ENCODE assay signal across 10 cellular contexts in the genomic region with DNA sequence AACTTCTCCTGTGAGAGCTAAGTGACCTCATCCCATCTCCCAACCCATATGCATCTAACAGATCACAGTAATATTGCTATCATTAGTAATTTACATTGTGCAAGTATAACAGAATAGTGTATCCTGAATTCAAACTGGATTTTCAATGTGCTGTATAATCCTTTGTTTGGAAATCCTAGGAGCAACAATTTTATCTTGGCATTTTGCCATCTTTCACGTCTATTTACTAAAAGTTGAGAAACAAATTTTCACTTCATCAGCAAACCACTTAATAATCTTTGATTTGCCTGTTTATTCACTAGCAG. TPM values are rescaled to one million over a fixed set of nuclear protein-coding genes. Genes with fewer than 3 reads are reported as not detected.
DNase-seq lines count a peak whose midpoint lies in the region; TF ChIP-seq lines count a peak whose summit lies in the region.
"Had no signal": no experiment of that assay in that cellular context is flagged by ENCODE, and none has a peak within 500 bp of the region (broad histone marks: within the 10 kb centered on the region; RNA-seq: fewer than 3 reads in every experiment).

No MANE protein-coding gene starts in this region.

- no peaks in the 10 kb centered on the region for H3K9me3 Mint-ChIP-seq in progenitor cell of endocrine pancreas (ENCODE audit: low read depth)
- H3K9me3 Mint-ChIP-seq: activated B cell treated with CpG ODN at 0.5 μM for 24 hours had no signal

- no peaks in the 10 kb centered on the region for H3K27me3 Mint-ChIP-seq in progenitor cell of endocrine pancreas

- peaks cover 3% of the 10 kb centered on the region for H3K36me3 Mint-ChIP-seq in progenitor cell of endocrine pancreas (ENCODE audit: insufficient read depth)

- peaks cover 8% of the 10 kb centered on the region for H3K27me3 ChIP-seq in Loucy (ENCODE audit: insufficient read depth, low read length, poor library complexity, severe bottlenecking)

- TF ChIP-seq CTCF in Loucy (conservative IDR thresholded peaks at IDR 0.05; ENCODE audit: low read length) (no peak), coronary artery (IDR thresholded peaks at IDR 0.05) (no peak), progenitor cell of endocrine pancreas (IDR thresholded peaks at IDR 0.05; ENCODE audit: unreplicated experiment) (no peak)

- H3K27ac Mint-ChIP-seq in progenitor cell of endocrine pancreas, result peak overlapping the region; percentile 90
- H3K27ac Mint-ChIP-seq: activated B cell treated with CpG ODN at 0.5 μM for 24 hours had no signal

- H3K4me2 ChIP-seq in Loucy (ENCODE audit: low read depth, low read length, poor library complexity, severe bottlenecking), result peak overlapping the region; percentile 83

- H3F3A ChIP-seq in Loucy (ENCODE audit: low read depth), result peaks cover 3% of the 10 kb centered on the region

- peak overlapping the region; percentile 43 to 66 for H3K27ac ChIP-seq in coronary artery

- H3K4me3 Mint-ChIP-seq in progenitor cell of endocrine pancreas (ENCODE audit: low read depth), result peak overlapping the region; percentile 93
- H3K4me3 Mint-ChIP-seq: activated B cell treated with CpG ODN at 0.5 μM for 24 hours had no signal

- H3K36me3 ChIP-seq in Loucy (ENCODE audit: insufficient read depth, low read length), result no peaks in the 10 kb centered on the region

- peaks cover 44% of the 10 kb centered on the region for H3K4me1 Mint-ChIP-seq in progenitor cell of endocrine pancreas (ENCODE audit: low read depth)

- DNase-seq in NCI-H2196 (lab: John Stamatoyannopoulos, UW; ENCODE audit: unreplicated experiment), result peak; percentile 8
- no peak for DNase-seq in NCI-H2196 treated with DMSO at 0.1 percent for 48 hours (lab: John Stamatoyannopoulos, UW; ENCODE audit: unreplicated experiment)
- no peak for DNase-seq in coronary artery (ENCODE audit: low spot score)
- DNase-seq in progenitor cell of endocrine pancreas (ENCODE audit: low spot score, unreplicated experiment), result no peak
- no peak for DNase-seq in activated gamma-delta T cell (lab: John Stamatoyannopoulos, UW)
- DNase-seq in NCI-H1048 (lab: John Stamatoyannopoulos, UW), result no peak
- DNase-seq in NCI-H1436 (lab: John Stamatoyannopoulos, UW), result no peak
- DNase-seq: activated B cell treated with CpG ODN at 0.5 μM for 24 hours, nucleus accumbens had no signal

- no peaks in the 10 kb centered on the region for H3K9me2 ChIP-seq in Loucy (replicated peaks; ENCODE audit: low read depth, low read length)

- H3K4me1 ChIP-seq in Loucy (ENCODE audit: insufficient read depth, low read length, poor library complexity, severe bottlenecking), result peaks cover 60% of the 10 kb centered on the region

- H3K9me3 ChIP-seq in Loucy (ENCODE audit: insufficient read depth, low read depth, low read length), result no peaks in the 10 kb centered on the region

- H3K9ac ChIP-seq in Loucy (ENCODE audit: low read depth, low read length, poor library complexity, severe bottlenecking), result peak overlapping the region; percentile 86

- H4K20me1 ChIP-seq in Loucy (ENCODE audit: insufficient read depth, low read length, poor library complexity, severe bottlenecking), result peaks cover 65% of the 10 kb centered on the region

- H3K4me3 ChIP-seq in Loucy (ENCODE audit: low read length, poor library complexity, severe bottlenecking) (peak overlapping the region; percentile 90), coronary artery (peak overlapping the region; percentile 32)

- peaks cover 85% of the 10 kb centered on the region for H3K79me2 ChIP-seq in Loucy (ENCODE audit: insufficient read depth, low read length)

- no peak overlapping the region for H2AFZ ChIP-seq in Loucy (ENCODE audit: low read length)

RNA-seq across cellular contexts. Expression of a gene that starts 3.8 kb away (rescaled TPM):
- total RNA-seq in progenitor cell of endocrine pancreas, result 119 and 122 TPM in 2 replicates
